In genomic region chr10:74206727-74207126, GRCh38 we compare ENCODE assay signal across 12 cellular contexts. TPM values are rescaled to one million over a fixed set of nuclear protein-coding genes. Genes with fewer than 3 reads are reported as not detected.
DNase-seq lines count a peak whose midpoint lies in the region; ATAC-seq and TF ChIP-seq lines count a peak whose summit lies in the region.
"Had no signal": no experiment of that assay in that cellular context is flagged by ENCODE, and none has a peak within 500 bp of the region (broad histone marks: within the 10 kb centered on the region; RNA-seq: fewer than 3 reads in every experiment).

No MANE protein-coding gene starts in this region.

- in situ Hi-C loops in gastrocnemius medialis (cut with MboI; ENCODE audit: low sequenced_read_pairs in 4 of 4) = no loop called here

- no peak overlapping the region for H3K4me3 ChIP-seq in epithelial cell of esophagus (ENCODE audit: low read length)
- no peak overlapping the region for H3K4me3 ChIP-seq in gastrocnemius medialis
- H3K4me3 ChIP-seq in uterus = no peak overlapping the region
- H3K4me3 ChIP-seq: BLaER1 had no signal

- H3K9me3 ChIP-seq in gastrocnemius medialis (no peaks in the 10 kb centered on the region), uterus (no peaks in the 10 kb centered on the region)
- H3K9me3 ChIP-seq: BLaER1 had no signal

- intact Hi-C loops in gastrocnemius medialis (cut with DNase I; ENCODE audit: low total_unique reads) = no loop called here
- intact Hi-C loops in uterus (cut with DNase I; ENCODE audit: low total_unique reads) = no loop called here

- H3K27ac ChIP-seq in gastrocnemius medialis (peak overlapping the region in 3 of 4 donors; percentile 19 to 45 (median 43)), uterus (no peak overlapping the region)
- H3K27ac ChIP-seq: BLaER1, HL-60 had no signal

- ATAC-seq in gastrocnemius medialis = peak; percentile 41 to 47
- no peak for ATAC-seq in GM19397 (IDR thresholded peaks at IDR 0.05; ENCODE audit: unreplicated experiment)

- TF ChIP-seq CTCF in epithelial cell of esophagus (IDR thresholded peaks at IDR 0.05; ENCODE audit: insufficient read depth, low read depth, low read length, missing control alignments) (no peak), gastrocnemius medialis (IDR thresholded peaks at IDR 0.05 in 4 of 5, conservative IDR thresholded peaks at IDR 0.05 in 1 of 5) (no peak), uterus (IDR thresholded peaks at IDR 0.05) (no peak)

- peaks cover 18% of the 10 kb centered on the region in 2 donors for H3K4me1 ChIP-seq in gastrocnemius medialis
- no peaks in the 10 kb centered on the region for H3K4me1 ChIP-seq in uterus

- peak; percentile 91 for DNase-seq in DMS53 treated with DMSO at 0.1 percent for 48 hours (lab: John Stamatoyannopoulos, UW; ENCODE audit: unreplicated experiment)
- peak; percentile 87 for DNase-seq in NCI-H2196 (lab: John Stamatoyannopoulos, UW; ENCODE audit: unreplicated experiment)
- DNase-seq in epithelial cell of esophagus (ENCODE audit: low read depth) = peak; percentile 86
- peak; percentile 6 to 29 for DNase-seq in gastrocnemius medialis
- no peak for DNase-seq in NOMO-1 treated with dmso at 0.1 percent for 144 hours (lab: John Stamatoyannopoulos, UW; ENCODE audit: unreplicated experiment)
- no peak for DNase-seq in uterus
- DNase-seq in HUDEP-2 (lab: John Stamatoyannopoulos, UW; ENCODE audit: unreplicated experiment in 76 of 76) = no peak
- DNase-seq: activated CD8-positive, alpha-beta memory T cell treated with anti-CD3 and anti-CD28 coated beads, Interleukin-2, amount 50 U/mL, for 48 hours; RPMI8226 had no signal

- H3K27me3 ChIP-seq in gastrocnemius medialis (no peaks in the 10 kb centered on the region), uterus (no peaks in the 10 kb centered on the region)
- H3K27me3 ChIP-seq: BLaER1 had no signal

- TF ChIP-seq POLR2A in gastrocnemius medialis (IDR thresholded peaks at IDR 0.05) (no peak), uterus (IDR thresholded peaks at IDR 0.05) (no peak)

- H3K36me3 ChIP-seq in gastrocnemius medialis = no peaks in the 10 kb centered on the region
- H3K36me3 ChIP-seq in uterus = no peaks in the 10 kb centered on the region

RNA-seq across cellular contexts. Expression of gene ADK, which starts 55.7 kb away (rescaled TPM):
- 10 to 100 TPM; 15.9 to 28.8 (median 23.3) TPM for total RNA-seq in gastrocnemius medialis
- total RNA-seq in uterus = 10 to 100 TPM; 12.6 to 41.1 (median 19.0) TPM

RNA-seq across cellular contexts. Expression of gene AP3M1, which starts 56.1 kb away (rescaled TPM):
- 10 to 100 TPM; 15.3 to 22.9 (median 21.7) TPM for total RNA-seq in gastrocnemius medialis
- total RNA-seq in uterus = 10 to 100 TPM; 13.8 to 37.8 (median 28.4) TPM

Comparison
In these comparisons a context has a peak if more than half of its experiments do, and no peak if none do; other contexts are left out.
1. DNase-seq: peak in DMS53 treated with DMSO at 0.1 percent for 48 hours (single experiment), NCI-H2196 (single experiment), epithelial cell of esophagus (single experiment) and gastrocnemius medialis (2 of 2); none in NOMO-1 treated with dmso at 0.1 percent for 144 hours (single experiment), uterus (0 of 2) and HUDEP-2 (0 of 76).
2. H3K27ac ChIP-seq: peak in gastrocnemius medialis (3 of 4); none in uterus (0 of 2).